Comparison of ENCODE assay signal across 8 cellular contexts in the genomic region with DNA sequence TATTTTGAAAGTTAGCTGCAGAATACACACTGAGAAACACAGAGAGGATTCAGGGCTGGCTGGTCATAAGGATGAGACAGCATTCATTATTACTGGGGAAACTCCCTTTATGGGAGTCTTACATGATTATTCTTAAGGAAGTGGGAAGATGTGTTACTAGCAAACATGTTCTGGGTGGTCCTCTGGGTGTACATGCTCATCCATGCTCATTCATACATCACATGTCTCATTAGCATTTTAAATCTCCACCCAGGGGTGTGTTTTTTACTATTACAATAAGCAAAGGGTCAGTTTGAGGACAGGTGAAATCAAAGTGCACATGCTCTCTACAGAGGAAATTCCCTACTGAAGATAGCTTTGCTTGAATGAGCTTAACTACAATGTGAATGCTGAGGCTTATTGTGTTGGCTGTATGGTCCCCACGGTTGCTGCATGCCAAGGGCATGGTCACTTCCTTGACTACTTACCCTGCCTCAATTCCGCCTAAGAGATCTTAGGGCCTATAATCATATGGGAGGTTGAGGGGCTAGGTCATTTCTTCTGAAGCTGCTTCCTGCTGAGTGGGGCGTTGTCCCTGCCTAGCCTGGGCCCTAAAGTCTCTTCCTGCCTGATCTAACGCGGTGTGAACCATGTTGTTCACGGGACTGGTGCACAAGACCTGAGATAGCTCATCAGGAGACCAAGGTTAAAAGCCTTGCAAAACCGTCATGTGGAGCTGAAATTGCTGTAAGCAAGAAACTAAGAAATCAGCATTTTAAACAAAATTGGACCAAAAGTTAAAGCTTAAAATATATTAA.
DNase-seq lines count a peak whose midpoint lies in the region; ATAC-seq, FAIRE-seq and TF ChIP-seq lines count a peak whose summit lies in the region.
"Not testable (repeated sequence)": the region's sequence is repeated elsewhere in the genome, so short reads cannot be mapped to it uniquely, and the experiment has no call there.

No MANE protein-coding gene starts in this region.

- TF ChIP-seq RAD21 in GM12878 (IDR thresholded peaks at IDR 0.05; ENCODE audit: insufficient read depth, low read depth, low read length); H1 (IDR thresholded peaks at IDR 0.05 in 1 of 2, conservative IDR thresholded peaks at IDR 0.05 in 1 of 2; ENCODE audit: low read depth in 2 of 2, low read length in 2 of 2): not testable (repeated sequence)

- POLR2A ChIA-PET in GM12878 (lab: Charles Lee); H1 (lab: Charles Lee; ENCODE audit: partially characterized antibody): not testable (repeated sequence)

- H2BK20ac ChIP-seq in H1 (ENCODE audit: low read length), result not testable (repeated sequence)

- WGBS in GM12878 (ENCODE audit: insufficient coverage, insufficient replicate concordance, low lambda C conversion rate, missing lambda C conversion rate), result 17% methylated on average over 4 of the region's 7 CpGs
- 86% methylated on average over 3 of the region's 7 CpGs; no CpG with 5 or more reads in 1 of the 2 experiments for WGBS in H1 (ENCODE audit: extremely low coverage in 1 of 2, insufficient coverage in 1 of 2, insufficient read length in 1 of 2, insufficient replicate concordance in 2 of 2, low coverage in 1 of 2, low lambda C conversion rate in 2 of 2, missing lambda C conversion rate in 1 of 2), 2 experiments

- FAIRE-seq in GM12891 (lab: Jason Lieb, UNC) (peak; percentile 93), GM18507 (lab: Jason Lieb, UNC) (peak; percentile 87), GM12878 (lab: Jason Lieb, UNC) (peak; percentile 47), H1 (lab: Jason Lieb, UNC) (peak; percentile 28)

- not testable (repeated sequence) for H3K4me1 ChIP-seq in GM12878 (ENCODE audit: control insufficient read depth, insufficient read depth, low read length); H1 (replicated peaks in 1 of 4; ENCODE audit: control insufficient read depth in 3 of 4, insufficient read depth in 4 of 4, low read length in 3 of 4)

- H3K9me3 ChIP-seq in GM12878 (replicated peaks; ENCODE audit: control insufficient read depth, insufficient read depth, low read length); H1 (ENCODE audit: insufficient read depth in 2 of 2, low read depth in 1 of 2, low read length in 1 of 2): not testable (repeated sequence)

- H4K20me1 ChIP-seq in GM12878 (ENCODE audit: control insufficient read depth, insufficient read depth); H1 (replicated peaks in 1 of 2; ENCODE audit: control insufficient read depth in 1 of 2, insufficient read depth in 2 of 2, low read length in 2 of 2): not testable (repeated sequence)

- not testable (repeated sequence) for H2AFZ ChIP-seq in GM12878 (ENCODE audit: control insufficient read depth, low read depth, low read length); H1 (ENCODE audit: low read length)

- not testable (repeated sequence) for H3K23ac ChIP-seq in H1 (ENCODE audit: insufficient read length)

- not testable (repeated sequence) for H2BK120ac ChIP-seq in H1 (replicated peaks; ENCODE audit: low read depth, low read length)

- H3K56ac ChIP-seq in H1 (replicated peaks; ENCODE audit: insufficient read length, low read depth, low read length), result not testable (repeated sequence)

- H4K91ac ChIP-seq in H1 (replicated peaks; ENCODE audit: insufficient read length, low read length), result not testable (repeated sequence)

- BruUV-seq in GM12878 (replicated peaks; lab: Mats Ljungman, UMichigan), result not testable (repeated sequence)

- TF ChIP-seq EP300 in GM12878 (IDR thresholded peaks at IDR 0.05; ENCODE audit: borderline replicate concordance in 1 of 2, control insufficient read depth in 1 of 2, low read depth in 2 of 2, low read length in 2 of 2); H1 (IDR thresholded peaks at IDR 0.05; ENCODE audit: borderline replicate concordance in 1 of 2, low read depth in 2 of 2, low read length in 2 of 2): not testable (repeated sequence)

- H3K79me1 ChIP-seq in H1 (ENCODE audit: low read depth, low read length), result not testable (repeated sequence)

- not testable (repeated sequence) for H3K4me2 ChIP-seq in GM12878 (ENCODE audit: control insufficient read depth, insufficient read depth); H1 (ENCODE audit: insufficient read depth in 1 of 2, low read depth in 2 of 2, low read length in 2 of 2)

- H4K5ac ChIP-seq in H1 (ENCODE audit: insufficient read length, low read depth, low read length), result not testable (repeated sequence)

- H2BK12ac ChIP-seq in H1 (ENCODE audit: low read depth, low read length), result not testable (repeated sequence)

- not testable (repeated sequence) for H3K23me2 ChIP-seq in H1 (ENCODE audit: low read depth, low read length)

- not testable (repeated sequence) for H3K18ac ChIP-seq in H1 (ENCODE audit: extremely low read depth, low read length)

- in situ Hi-C loops in Caki2 (cut with HindIII; ENCODE audit: low pct_unique_long_range_greater_than_20kb, low sequenced_read_pairs); GM12878 (cut with MboI): not testable (repeated sequence)

- ATAC-seq in GM18868 (IDR thresholded peaks at IDR 0.05; ENCODE audit: unreplicated experiment), result peak; percentile 69
- peak; percentile 57 for ATAC-seq in GM19463 (IDR thresholded peaks at IDR 0.05; ENCODE audit: unreplicated experiment)
- ATAC-seq in HG02759 (IDR thresholded peaks at IDR 0.05; ENCODE audit: unreplicated experiment), result peak; percentile 55
- peak; percentile 81 for ATAC-seq in GM12878

- not testable (repeated sequence) for H3K9ac ChIP-seq in GM12878 (ENCODE audit: control insufficient read depth, insufficient read depth, low read length); H1 (replicated peaks in 1 of 4; ENCODE audit: extremely low read depth in 1 of 4, low read depth in 3 of 4, low read length in 3 of 4)

- DNase-seq in Caki2 (ENCODE audit: low read depth) (peak; percentile 59), GM12878 (ENCODE audit: low read depth, low spot score) (peak; percentile 11)
- DNase-seq in GM12891 (ENCODE audit: insufficient read length, low spot score); GM18507 (ENCODE audit: extremely low spot score, insufficient read length, low read depth); H1 (ENCODE audit: low read depth in 1 of 2, low spot score in 2 of 2): not testable (repeated sequence)

- SMC1A ChIA-PET in GM12878 (lab: Charles Lee; ENCODE audit: uncharacterized antibody, unreplicated experiment), result interaction anchor here (0.7 to 1.2 kb wide), 2 partner anchors 29 to 33 kb away, joined by 3 read pairs; no protein-coding TSS in a partner anchor

- not testable (repeated sequence) for H3K14ac ChIP-seq in H1 (ENCODE audit: insufficient read length)

- H2BK5ac ChIP-seq in H1 (ENCODE audit: low read depth, low read length), result not testable (repeated sequence)

- H3K27me3 ChIP-seq in GM12878 (replicated peaks in 1 of 2; ENCODE audit: control insufficient read depth in 2 of 2, insufficient read depth in 2 of 2, low read length in 1 of 2); H1 (replicated peaks in 1 of 4; ENCODE audit: control insufficient read depth in 3 of 4, extremely low read depth in 1 of 4, insufficient read depth in 3 of 4, low read length in 3 of 4): not testable (repeated sequence)

- not testable (repeated sequence) for H3K27ac ChIP-seq in GM12878 (ENCODE audit: control insufficient read depth, insufficient read depth); H1 (ENCODE audit: low read depth, low read length)

- H3K79me2 ChIP-seq in GM12878 (ENCODE audit: control insufficient read depth, insufficient read depth, low read length); H1 (ENCODE audit: control insufficient read depth in 1 of 2, insufficient read depth in 2 of 2, low read length in 2 of 2): not testable (repeated sequence)

- intact Hi-C loops in GM12878 (cut with micrococcal nuclease; ENCODE audit: unreplicated experiment), result not testable (repeated sequence)

- H2AK5ac ChIP-seq in H1 (ENCODE audit: low read depth, low read length), result not testable (repeated sequence)

- RAD21 ChIA-PET in GM12878 (lab: Charles Lee; ENCODE audit: unreplicated experiment), result not testable (repeated sequence)

- not testable (repeated sequence) for H3K36me3 ChIP-seq in GM12878 (ENCODE audit: control insufficient read depth in 2 of 2, insufficient read depth in 2 of 2, low read length in 1 of 2); H1 (ENCODE audit: control insufficient read depth in 2 of 4, insufficient read depth in 4 of 4, low read length in 3 of 4)

- TF ChIP-seq POLR2A in GM12891 (IDR thresholded peaks at IDR 0.05; ENCODE audit: low read depth, low read length); GM12878 (IDR thresholded peaks at IDR 0.05; ENCODE audit: low read depth, low read length); H1 (IDR thresholded peaks at IDR 0.05; ENCODE audit: control extremely low read depth in 1 of 2, low read depth in 2 of 2, low read length in 2 of 2): not testable (repeated sequence)

- H3K4me3 ChIP-seq in GM12878; H1 (ENCODE audit: extremely low read depth in 1 of 4, insufficient read depth in 2 of 4, low read depth in 3 of 4, low read length in 4 of 4): not testable (repeated sequence)

- H2BK15ac ChIP-seq in H1 (ENCODE audit: low read length), result not testable (repeated sequence)

- not testable (repeated sequence) for H4K8ac ChIP-seq in H1 (ENCODE audit: extremely low read depth, insufficient read depth, low read length)

- TF ChIP-seq CTCF in GM12878 (IDR thresholded peaks at IDR 0.05 in 2 of 3, conservative IDR thresholded peaks at IDR 0.05 in 1 of 3; ENCODE audit: control insufficient read depth in 2 of 3, extremely low read depth in 1 of 3, insufficient read depth in 1 of 3, low read depth in 3 of 3, low read length in 3 of 3); H1 (IDR thresholded peaks at IDR 0.05; ENCODE audit: control extremely low read depth in 1 of 3, insufficient read depth in 1 of 3, low read depth in 1 of 3, low read length in 3 of 3): not testable (repeated sequence)

- CTCF ChIA-PET in GM12878 (lab: Yijun Ruan, JAX), result interaction anchor here (1.3 to 1.5 kb wide), 4 partner anchors 11 to 307 kb away, joined by 3 to 5 read pairs (median 4); no protein-coding TSS in a partner anchor
- CTCF ChIA-PET in H1 (lab: Charles Lee; ENCODE audit: partially characterized antibody), result not testable (repeated sequence)

- not testable (repeated sequence) for H3K4ac ChIP-seq in H1 (replicated peaks; ENCODE audit: insufficient read length, low read depth, low read length)

TF ChIP-seq in GM12878, 131 proteins besides CTCF, POLR2A, EP300 and RAD21:
- TF ChIP-seq BHLHE40 (IDR thresholded peaks at IDR 0.05; ENCODE audit: borderline replicate concordance in 1 of 2, low read depth in 2 of 2, low read length in 1 of 2), result peak in 1 of 2 experiments; percentile 5; a peak in 1 of 4 replicates
